ENCODE assay signal across 1 cellular context in genomic region chr1:245411245-245411644, GRCh38.
A peak's percentile ranks its signal among the peaks of the same experiment; 100 is the strongest.
TF ChIP-seq lines count a peak whose summit lies in the region.

No MANE protein-coding gene starts in this region.

TF ChIP-seq in SK-N-SH, 30 proteins besides CTCF, POLR2A, EP300 and RAD21 (continued from another document):
- no peak for TF ChIP-seq FOXM1 (IDR thresholded peaks at IDR 0.05; ENCODE audit: low read depth)
- no peak for TF ChIP-seq REST (IDR thresholded peaks at IDR 0.05; ENCODE audit: low read depth, low read length)
- TF ChIP-seq PBX3 (IDR thresholded peaks at IDR 0.05), result 0 out of 2 replicates have a peak, but pooled peaks have one; percentile 8
- peak; percentile 35; the same call in 1 of the 2 replicates for TF ChIP-seq FOSL2 (IDR thresholded peaks at IDR 0.05; ENCODE audit: borderline replicate concordance, low read depth)
- TF ChIP-seq TCF12 (IDR thresholded peaks at IDR 0.05), result no peak; the same call in 1 of the 2 replicates
